In genomic region chr3:187738089-187738399, GRCh38 we compare ENCODE assay signal across 2 cellular contexts.
TF ChIP-seq lines count a peak whose summit lies in the region.

No MANE protein-coding gene starts in this region.

TF ChIP-seq in A549, 52 proteins besides CTCF, POLR2A, EP300 and RAD21 (continued from another document):
- no peak for TF ChIP-seq CHD4 (IDR thresholded peaks at IDR 0.05; ENCODE audit: borderline replicate concordance)
TF ChIP-seq in A549: peak in this region for 0.

TF ChIP-seq in IMR-90, 13 proteins besides CTCF, POLR2A, EP300 and RAD21 (continued from another document):
- TF ChIP-seq ELK1 (IDR thresholded peaks at IDR 0.05; ENCODE audit: borderline replicate concordance, low read depth, low read length) = no peak
- no peak for TF ChIP-seq BHLHE40 (IDR thresholded peaks at IDR 0.05; ENCODE audit: low read depth, low read length)
- no peak for TF ChIP-seq FOS (IDR thresholded peaks at IDR 0.05; ENCODE audit: low read depth, low read length)
- TF ChIP-seq MXI1 (IDR thresholded peaks at IDR 0.05; ENCODE audit: borderline replicate concordance, low read depth, low read length) = no peak
- no peak for TF ChIP-seq CHD1 (IDR thresholded peaks at IDR 0.05; ENCODE audit: low read depth, low read length)
- TF ChIP-seq USF2 (IDR thresholded peaks at IDR 0.05; ENCODE audit: low read depth, low read length) = no peak
